Comparison of ENCODE assay signal across 21 cellular contexts in genomic region chr2:205079173-205079572, GRCh38.
"Had no signal": no experiment of that assay in that cellular context is flagged by ENCODE, and none has a peak within 500 bp of the region (broad histone marks: within the 10 kb centered on the region; RNA-seq: fewer than 3 reads in every experiment).

No MANE protein-coding gene starts in this region.

- H3K9me3 Mint-ChIP-seq: memory B cell; nephron progenitor cell; stimulated activated effector memory CD8-positive, alpha-beta T cell treated with anti-CD3 and anti-CD28 coated beads, Interleukin-12 subunit alpha, Interleukin-12 subunit beta, amount 100 ng/mL, for 72 hours; type B pancreatic cell had no signal

- ATAC-seq: foreskin keratinocyte; left cardiac atrium; lower lobe of right lung; psoas muscle; right lobe of liver; stimulated activated effector memory CD8-positive, alpha-beta T cell treated with anti-CD3 and anti-CD28 coated beads, Interleukin-12 subunit alpha, Interleukin-12 subunit beta, amount 100 ng/mL, for 72 hours; stimulated activated naive CD8-positive, alpha-beta T cell treated with anti-CD3 and anti-CD28 coated beads, Interleukin-15, Interleukin-2, amounts not matched to agents 100 U/mL and 50 U/mL, for 24 hours had no signal

- H3K27ac ChIP-seq: foreskin keratinocyte, left ventricle myocardium inferior, lower lobe of right lung, neutrophil, psoas muscle, right lobe of liver, suprapubic skin, thyroid gland had no signal

- H3K27me3 ChIP-seq: foreskin keratinocyte, neutrophil, right lobe of liver, suprapubic skin, thyroid gland had no signal

- H3K27ac Mint-ChIP-seq: memory B cell; nephron progenitor cell; stimulated activated effector memory CD8-positive, alpha-beta T cell treated with anti-CD3 and anti-CD28 coated beads, Interleukin-12 subunit alpha, Interleukin-12 subunit beta, amount 100 ng/mL, for 72 hours; type B pancreatic cell had no signal

- H3K9me3 ChIP-seq: left ventricle myocardium inferior, lower lobe of right lung, neutrophil, psoas muscle, right lobe of liver, suprapubic skin, thyroid gland had no signal

- H3K4me1 ChIP-seq: foreskin keratinocyte, left ventricle myocardium inferior, lower lobe of right lung, psoas muscle, right lobe of liver, suprapubic skin had no signal

- H3K27me3 Mint-ChIP-seq: memory B cell, type B pancreatic cell had no signal

- H3K4me3 Mint-ChIP-seq: memory B cell; nephron progenitor cell; stimulated activated effector memory CD8-positive, alpha-beta T cell treated with anti-CD3 and anti-CD28 coated beads, Interleukin-12 subunit alpha, Interleukin-12 subunit beta, amount 100 ng/mL, for 72 hours; type B pancreatic cell had no signal

- H3K4me3 ChIP-seq: left ventricle myocardium inferior, lower lobe of right lung, psoas muscle, right lobe of liver, suprapubic skin, thyroid gland had no signal

- H3K4me1 Mint-ChIP-seq: memory B cell; nephron progenitor cell; stimulated activated effector memory CD8-positive, alpha-beta T cell treated with anti-CD3 and anti-CD28 coated beads, Interleukin-12 subunit alpha, Interleukin-12 subunit beta, amount 100 ng/mL, for 72 hours had no signal

- DNase-seq: dermis blood vessel endothelial cell; erythroblast; foreskin keratinocyte; kidney; left cardiac atrium; left ventricle myocardium inferior; midbrain; nephron progenitor cell; psoas muscle; retina; right lobe of liver; stimulated activated CD4-positive, alpha-beta T cell treated with anti-CD3 and anti-CD28 coated beads, Interleukin-4, amount 100 ng/mL, for 1 hour; stimulated activated CD8-positive, alpha-beta memory T cell treated with anti-CD3 and anti-CD28 coated beads, Interleukin-4, amount 100 ng/mL, for 48 hours; stimulated activated naive CD8-positive, alpha-beta T cell treated with anti-CD3 and anti-CD28 coated beads, Interleukin-15, Interleukin-2, amounts not matched to agents 100 U/mL and 50 U/mL, for 24 hours; thyroid gland had no signal

- H3K36me3 ChIP-seq: left ventricle myocardium inferior, lower lobe of right lung, neutrophil, right lobe of liver, suprapubic skin, thyroid gland had no signal

- H3K36me3 Mint-ChIP-seq: memory B cell; stimulated activated effector memory CD8-positive, alpha-beta T cell treated with anti-CD3 and anti-CD28 coated beads, Interleukin-12 subunit alpha, Interleukin-12 subunit beta, amount 100 ng/mL, for 72 hours; type B pancreatic cell had no signal
